19 cellular contexts compared by ENCODE assay signal in genomic region chr3:28700728-28701127, GRCh38.
"Had no signal": no experiment of that assay in that cellular context is flagged by ENCODE, and none has a peak within 500 bp of the region (broad histone marks: within the 10 kb centered on the region; RNA-seq: fewer than 3 reads in every experiment).

No MANE protein-coding gene starts in this region.

- H3K4me1 ChIP-seq: esophagus squamous epithelium, prostate gland, right atrium auricular region, tibial artery had no signal

- DNase-seq: activated B cell treated with CpG ODN at 0.5 μM for 24 hours; activated CD4-positive, alpha-beta T cell treated with anti-CD3 and anti-CD28 coated beads for 48 hours; activated CD8-positive, alpha-beta T cell treated with anti-CD3 and anti-CD28 coated beads for 36 hours; activated naive CD4-positive, alpha-beta T cell treated with Interleukin-2 at 50 U/mL for 16 hours; activated naive CD8-positive, alpha-beta T cell treated with anti-CD3 and anti-CD28 coated beads, Interleukin-2, amount 10 ng/mL, durations not matched to agents 7 days and 5 days; activated T-cell treated with anti-CD3 and anti-CD28 coated beads, Interleukin-2, amount 50 U/mL, for 24 hours; amygdala; effector memory CD8-positive, alpha-beta T cell; esophagus squamous epithelium; immature natural killer cell; left ventricle myocardium superior; mucosa of descending colon; naive thymus-derived CD8-positive, alpha-beta T cell; stimulated activated CD4-positive, alpha-beta T cell treated with anti-CD3 and anti-CD28 coated beads, Interleukin-12 subunit alpha, Interleukin-12 subunit beta, amount 100 ng/mL, for 4 hours; stimulated activated CD4-positive, alpha-beta T cell treated with anti-CD3 and anti-CD28 coated beads, Interleukin-1b, Interleukin-23, amount 100 ng/mL, for 48 hours; stimulated activated naive CD4-positive, alpha-beta T cell treated with Interleukin-2 at 50 U/mL for 16 hours; tibial artery had no signal

- ATAC-seq: activated CD8-positive, alpha-beta T cell treated with anti-CD3 and anti-CD28 coated beads for 36 hours; effector memory CD8-positive, alpha-beta T cell; left ventricle myocardium superior; mucosa of descending colon; naive thymus-derived CD8-positive, alpha-beta T cell had no signal

- H3K36me3 ChIP-seq: esophagus squamous epithelium, prostate gland, right atrium auricular region, tibial artery had no signal

- H3K4me3 ChIP-seq: esophagus squamous epithelium, mucosa of descending colon, prostate gland, right atrium auricular region, tibial artery had no signal

- H3K27me3 ChIP-seq: esophagus squamous epithelium, right atrium auricular region, tibial artery had no signal

- H3K27ac ChIP-seq: esophagus squamous epithelium, prostate gland, right atrium auricular region, tibial artery had no signal

- H3K9me3 ChIP-seq: esophagus squamous epithelium, mucosa of descending colon, prostate gland, right atrium auricular region, tibial artery had no signal
